ENCODE assay signal across 37 cellular contexts in genomic region chr1:153141377-153141776, GRCh38. TPM values are rescaled to one million over a fixed set of nuclear protein-coding genes. Genes with fewer than 3 reads are reported as not detected.
"Had no signal": no experiment of that assay in that cellular context is flagged by ENCODE, and none has a peak within 500 bp of the region (broad histone marks: within the 10 kb centered on the region; RNA-seq: fewer than 3 reads in every experiment).

No MANE protein-coding gene starts in this region.

- DNase-seq: activated CD4-positive, alpha-beta memory T cell treated with anti-CD3 and anti-CD28 coated beads, Interleukin-2, amount 10 ng/mL, durations not matched to agents 7 days and 5 days; activated CD4-positive, alpha-beta T cell treated with anti-CD3 and anti-CD28 coated beads for 1 hour; activated CD4-positive, alpha-beta T cell treated with anti-CD3 and anti-CD28 coated beads for 48 hours; activated CD4-positive, CD25-positive, alpha-beta regulatory T cell; activated CD8-positive, alpha-beta memory T cell treated with anti-CD3 and anti-CD28 coated beads for 24 hours; activated CD8-positive, alpha-beta memory T cell treated with anti-CD3 and anti-CD28 coated beads, Interleukin-2, amount 10 ng/mL, durations not matched to agents 7 days and 5 days; activated CD8-positive, alpha-beta memory T cell treated with anti-CD3 and anti-CD28 coated beads, Interleukin-2, amount 50 U/mL, for 48 hours; activated effector memory CD4-positive, alpha-beta T cell treated with Interleukin-2 at 50 U/mL for 16 hours; activated naive CD4-positive, alpha-beta T cell treated with anti-CD3 and anti-CD28 coated beads, Interleukin-2, amount 10 ng/mL, durations not matched to agents 7 days and 5 days; activated naive CD8-positive, alpha-beta T cell treated with anti-CD3 and anti-CD28 coated beads, Interleukin-2, amount 50 U/mL, for 24 hours; activated T-cell treated with anti-CD3 and anti-CD28 coated beads, Interleukin-2, amount 50 U/mL, for 48 hours; anterior cingulate cortex; brain microvascular endothelial cell; cerebellar nuclear complex; NCI-H1092 treated with DMSO at 0.1 percent for 48 hours; NCI-H1417; NCI-H146; NCI-H187; NCI-H2029 treated with DMSO at 0.1 percent for 48 hours; NCI-H2107; NCI-H2171; NCI-H446; NCI-H510A treated with DMSO at 0.1 percent for 48 hours; NCI-H69; NCI-H82; Peyer's patch; SHP77; SJCRH30; T1000; WERI-Rb-1 had no signal

- ATAC-seq: activated CD8-positive, alpha-beta memory T cell treated with anti-CD3 and anti-CD28 coated beads, Interleukin-2, amount 10 ng/mL, durations not matched to agents 7 days and 5 days; activated naive CD8-positive, alpha-beta T cell treated with anti-CD3 and anti-CD28 coated beads, Interleukin-2, amount 50 U/mL, for 24 hours; K562 had no signal

- H3K4me1 ChIP-seq: Peyer's patch, SJCRH30 had no signal

- H3K36me3 Mint-ChIP-seq: activated CD8-positive, alpha-beta memory T cell treated with anti-CD3 and anti-CD28 coated beads, Interleukin-2, amount 10 ng/mL, durations not matched to agents 7 days and 5 days; activated naive CD4-positive, alpha-beta T cell treated with anti-CD3 and anti-CD28 coated beads, Interleukin-2, amount 10 ng/mL, durations not matched to agents 7 days and 5 days; activated naive CD8-positive, alpha-beta T cell had no signal

- H3K27me3 ChIP-seq: brain microvascular endothelial cell, Peyer's patch, SJCRH30 had no signal

- H3K4me3 Mint-ChIP-seq: activated CD4-positive, alpha-beta memory T cell treated with anti-CD3 and anti-CD28 coated beads, Interleukin-2, amount 10 ng/mL, durations not matched to agents 7 days and 5 days; activated CD8-positive, alpha-beta memory T cell treated with anti-CD3 and anti-CD28 coated beads, Interleukin-2, amount 10 ng/mL, durations not matched to agents 7 days and 5 days; activated naive CD4-positive, alpha-beta T cell treated with anti-CD3 and anti-CD28 coated beads, Interleukin-2, amount 10 ng/mL, durations not matched to agents 7 days and 5 days; activated naive CD8-positive, alpha-beta T cell; activated naive CD8-positive, alpha-beta T cell treated with anti-CD3 and anti-CD28 coated beads, Interleukin-2, amount 50 U/mL, for 24 hours had no signal

- H3K36me3 ChIP-seq: brain microvascular endothelial cell, Peyer's patch, SJCRH30, WERI-Rb-1 had no signal

- H3K4me1 Mint-ChIP-seq: activated CD4-positive, alpha-beta memory T cell treated with anti-CD3 and anti-CD28 coated beads, Interleukin-2, amount 10 ng/mL, durations not matched to agents 7 days and 5 days; activated CD8-positive, alpha-beta memory T cell treated with anti-CD3 and anti-CD28 coated beads, Interleukin-2, amount 10 ng/mL, durations not matched to agents 7 days and 5 days; activated naive CD4-positive, alpha-beta T cell treated with anti-CD3 and anti-CD28 coated beads, Interleukin-2, amount 10 ng/mL, durations not matched to agents 7 days and 5 days; activated naive CD8-positive, alpha-beta T cell treated with anti-CD3 and anti-CD28 coated beads, Interleukin-2, amount 50 U/mL, for 24 hours had no signal

- H3K27ac ChIP-seq: brain microvascular endothelial cell, Peyer's patch, SJCRH30, SK-N-MC, WERI-Rb-1 had no signal

- H3K27ac Mint-ChIP-seq: activated CD4-positive, alpha-beta memory T cell treated with anti-CD3 and anti-CD28 coated beads, Interleukin-2, amount 10 ng/mL, durations not matched to agents 7 days and 5 days; activated CD8-positive, alpha-beta memory T cell treated with anti-CD3 and anti-CD28 coated beads, Interleukin-2, amount 10 ng/mL, durations not matched to agents 7 days and 5 days; activated naive CD4-positive, alpha-beta T cell treated with anti-CD3 and anti-CD28 coated beads, Interleukin-2, amount 10 ng/mL, durations not matched to agents 7 days and 5 days; activated naive CD8-positive, alpha-beta T cell; activated naive CD8-positive, alpha-beta T cell treated with anti-CD3 and anti-CD28 coated beads, Interleukin-2, amount 50 U/mL, for 24 hours had no signal

- H3K9me3 ChIP-seq: Peyer's patch, SJCRH30 had no signal

- H3K4me3 ChIP-seq: K562, Peyer's patch, SJCRH30, SK-N-MC had no signal

- H3K9me3 Mint-ChIP-seq: activated CD4-positive, alpha-beta memory T cell treated with anti-CD3 and anti-CD28 coated beads, Interleukin-2, amount 10 ng/mL, durations not matched to agents 7 days and 5 days; activated naive CD4-positive, alpha-beta T cell treated with anti-CD3 and anti-CD28 coated beads, Interleukin-2, amount 10 ng/mL, durations not matched to agents 7 days and 5 days; activated naive CD8-positive, alpha-beta T cell treated with anti-CD3 and anti-CD28 coated beads, Interleukin-2, amount 50 U/mL, for 24 hours had no signal

RNA-seq across cellular contexts. Expression of gene SPRR2G, which starts 9.3 kb away (rescaled TPM):
- total RNA-seq: activated CD4-positive, alpha-beta memory T cell treated with anti-CD3 and anti-CD28 coated beads, Interleukin-2, amount 10 ng/mL, durations not matched to agents 7 days and 5 days; activated CD8-positive, alpha-beta memory T cell treated with anti-CD3 and anti-CD28 coated beads, Interleukin-2, amount 10 ng/mL, durations not matched to agents 7 days and 5 days; cardiac septum; K562; M059J; Peyer's patch; SJCRH30; T-helper 1 cell treated with Interleukin-12 subunit alpha and Interleukin-12 subunit beta and Interleukin-4 antibody, amounts not matched to agents 30 ng/mL and 1 ng/mL, for 36 hours; T-helper 2 cell treated with Interferon-gamma antibody and Interleukin-4, amounts not matched to agents 100 ng/mL and 5 ng/mL, for 36 hours had no signal
- polyA plus RNA-seq: K562 had no signal

RNA-seq across cellular contexts. Expression of gene SPRR2F, which starts 28.1 kb away (rescaled TPM):
- total RNA-seq: activated CD4-positive, alpha-beta memory T cell treated with anti-CD3 and anti-CD28 coated beads, Interleukin-2, amount 10 ng/mL, durations not matched to agents 7 days and 5 days; activated CD8-positive, alpha-beta memory T cell treated with anti-CD3 and anti-CD28 coated beads, Interleukin-2, amount 10 ng/mL, durations not matched to agents 7 days and 5 days; cardiac septum; M059J; Peyer's patch; SJCRH30; T-helper 1 cell treated with Interleukin-12 subunit alpha and Interleukin-12 subunit beta and Interleukin-4 antibody, amounts not matched to agents 30 ng/mL and 1 ng/mL, for 36 hours; T-helper 2 cell treated with Interferon-gamma antibody and Interleukin-4, amounts not matched to agents 100 ng/mL and 5 ng/mL, for 36 hours had no signal

RNA-seq across cellular contexts. Expression of gene SPRR2E, which starts 47.1 kb away (rescaled TPM):
- total RNA-seq: activated CD4-positive, alpha-beta memory T cell treated with anti-CD3 and anti-CD28 coated beads, Interleukin-2, amount 10 ng/mL, durations not matched to agents 7 days and 5 days; activated CD8-positive, alpha-beta memory T cell treated with anti-CD3 and anti-CD28 coated beads, Interleukin-2, amount 10 ng/mL, durations not matched to agents 7 days and 5 days; cardiac septum; K562; M059J; Peyer's patch; SJCRH30; T-helper 1 cell treated with Interleukin-12 subunit alpha and Interleukin-12 subunit beta and Interleukin-4 antibody, amounts not matched to agents 30 ng/mL and 1 ng/mL, for 36 hours; T-helper 2 cell treated with Interferon-gamma antibody and Interleukin-4, amounts not matched to agents 100 ng/mL and 5 ng/mL, for 36 hours had no signal
- polyA plus RNA-seq: K562 had no signal
